13 cellular contexts compared by ENCODE assay signal in the genomic region with DNA sequence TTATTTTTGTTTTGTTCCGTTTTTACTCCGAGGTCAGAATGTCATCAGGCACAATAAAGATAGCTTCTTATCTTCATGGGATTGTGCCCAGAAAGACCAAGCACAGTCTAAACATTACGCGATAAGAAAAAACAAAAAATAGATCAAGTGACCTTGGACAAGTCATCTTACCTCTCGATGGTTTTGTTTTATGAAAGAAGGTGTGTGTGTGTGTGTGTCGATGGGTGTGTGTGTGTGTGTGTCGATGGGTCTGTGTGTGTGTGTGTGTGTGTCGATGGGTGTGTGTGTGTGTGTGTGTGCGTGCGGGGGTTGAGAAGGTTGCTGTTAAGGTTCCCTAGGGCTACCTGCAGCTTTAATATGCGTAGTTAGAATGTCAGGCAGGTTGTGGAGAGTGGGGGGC. TPM values are rescaled to one million over a fixed set of nuclear protein-coding genes. Genes with fewer than 3 reads are reported as not detected.
DNase-seq lines count a peak whose midpoint lies in the region; ATAC-seq and TF ChIP-seq lines count a peak whose summit lies in the region.
"Had no signal": no experiment of that assay in that cellular context is flagged by ENCODE, and none has a peak within 500 bp of the region (broad histone marks: within the 10 kb centered on the region; RNA-seq: fewer than 3 reads in every experiment).

No MANE protein-coding gene starts in this region.

- peak overlapping the region; percentile 92 for H3K4me2 ChIP-seq in mammary epithelial cell (ENCODE audit: insufficient read depth, low read depth, low read length)

- WGBS in mammary epithelial cell (ENCODE audit: low coverage, missing lambda C conversion rate): 57% methylated on average over 6 of the region's 11 CpGs

- H3K36me3 ChIP-seq in mammary epithelial cell (ENCODE audit: insufficient read depth, low read length) (no peaks in the 10 kb centered on the region), iPS-18a (ENCODE audit: control insufficient read depth, low read depth, low read length) (no peaks in the 10 kb centered on the region)
- H3K36me3 ChIP-seq: uterus had no signal

- peak overlapping the region; percentile 74 for H2AFZ ChIP-seq in mammary epithelial cell (ENCODE audit: low read depth, low read length)

- DNase-seq in mammary epithelial cell: no peak
- no peak for DNase-seq in MCF 10A (ENCODE audit: unreplicated experiment)
- DNase-seq in activated CD8-positive, alpha-beta T cell treated with anti-CD3 and anti-CD28 coated beads, Interleukin-2, amount 10 ng/mL, durations not matched to agents 7 days and 5 days: no peak
- DNase-seq in type B pancreatic cell (ENCODE audit: extremely low spot score, unreplicated experiment): no peak
- DNase-seq in NCI-H1436 (lab: John Stamatoyannopoulos, UW): no peak
- no peak for DNase-seq in HK-2 (ENCODE audit: unreplicated experiment)
- DNase-seq: activated CD8-positive, alpha-beta memory T cell treated with anti-CD3 and anti-CD28 coated beads, Interleukin-2, amount 50 U/mL, for 48 hours; DMS79; mucosa of descending colon; stimulated activated CD4-positive, alpha-beta T cell treated with anti-CD3 and anti-CD28 coated beads, Interleukin-2, amount 100 ng/mL, for 24 hours; uterus had no signal

- no peaks in the 10 kb centered on the region for H3K9me3 Mint-ChIP-seq in MCF 10A (ENCODE audit: unreplicated experiment)
- H3K9me3 Mint-ChIP-seq in activated CD8-positive, alpha-beta T cell treated with anti-CD3 and anti-CD28 coated beads, Interleukin-2, amount 10 ng/mL, durations not matched to agents 7 days and 5 days (ENCODE audit: insufficient read depth): no peaks in the 10 kb centered on the region
- H3K9me3 Mint-ChIP-seq in type B pancreatic cell: no peaks in the 10 kb centered on the region

- no TSS peak for BruUV-seq in mammary epithelial cell (replicated peaks; lab: Mats Ljungman, UMichigan)
- BruUV-seq in MCF 10A (replicated peaks; lab: Mats Ljungman, UMichigan): no TSS peak

- dilution Hi-C loops in mammary epithelial cell (cut with HindIII; ENCODE audit: low sequenced_read_pairs): no loop called here

- no peak overlapping the region for H3K4me3 Mint-ChIP-seq in MCF 10A (ENCODE audit: unreplicated experiment)
- H3K4me3 Mint-ChIP-seq in activated CD8-positive, alpha-beta T cell treated with anti-CD3 and anti-CD28 coated beads, Interleukin-2, amount 10 ng/mL, durations not matched to agents 7 days and 5 days: peak overlapping the region; percentile 50
- H3K4me3 Mint-ChIP-seq in type B pancreatic cell: peak overlapping the region; percentile 92

- H3K79me2 ChIP-seq in mammary epithelial cell (ENCODE audit: insufficient read depth, low read length): no peaks in the 10 kb centered on the region

- H3K27me3 Mint-ChIP-seq in MCF 10A (ENCODE audit: insufficient read depth, unreplicated experiment) (peaks cover 47% of the 10 kb centered on the region), type B pancreatic cell (peaks cover 81% of the 10 kb centered on the region)
- peaks cover 67% of the 10 kb centered on the region for H3K27me3 Mint-ChIP-seq in activated CD8-positive, alpha-beta T cell treated with anti-CD3 and anti-CD28 coated beads, Interleukin-2, amount 10 ng/mL, durations not matched to agents 7 days and 5 days (ENCODE audit: low read depth)

- intact Hi-C loops in mammary epithelial cell (cut with micrococcal nuclease) (loop anchor here (5.0 kb wide), 1 partner anchor 364 kb away; no protein-coding TSS in a partner anchor), MCF 10A (cut with micrococcal nuclease) (no loop called here)

- no peaks in the 10 kb centered on the region for H3K36me3 Mint-ChIP-seq in MCF 10A (ENCODE audit: insufficient read depth, unreplicated experiment)
- no peaks in the 10 kb centered on the region for H3K36me3 Mint-ChIP-seq in activated CD8-positive, alpha-beta T cell treated with anti-CD3 and anti-CD28 coated beads, Interleukin-2, amount 10 ng/mL, durations not matched to agents 7 days and 5 days (ENCODE audit: low read depth)
- no peaks in the 10 kb centered on the region for H3K36me3 Mint-ChIP-seq in type B pancreatic cell

- H3K4me1 Mint-ChIP-seq in MCF 10A (ENCODE audit: insufficient read depth, unreplicated experiment) (no peaks in the 10 kb centered on the region), type B pancreatic cell (ENCODE audit: unreplicated experiment) (peaks cover 8% of the 10 kb centered on the region)
- H3K4me1 Mint-ChIP-seq in activated CD8-positive, alpha-beta T cell treated with anti-CD3 and anti-CD28 coated beads, Interleukin-2, amount 10 ng/mL, durations not matched to agents 7 days and 5 days (ENCODE audit: low read depth): peaks cover 9% of the 10 kb centered on the region

- H3K27me3 ChIP-seq in mammary epithelial cell (ENCODE audit: insufficient read depth, low read length) (peaks cover 36% of the 10 kb centered on the region), iPS-18a (ENCODE audit: control insufficient read depth, insufficient read depth, low read length) (peaks cover 48% of the 10 kb centered on the region)

- H3K27ac Mint-ChIP-seq in MCF 10A (ENCODE audit: low read depth, unreplicated experiment) (no peak overlapping the region), type B pancreatic cell (peak overlapping the region; percentile 82)
- no peak overlapping the region for H3K27ac Mint-ChIP-seq in activated CD8-positive, alpha-beta T cell treated with anti-CD3 and anti-CD28 coated beads, Interleukin-2, amount 10 ng/mL, durations not matched to agents 7 days and 5 days

- H3K4me1 ChIP-seq in mammary epithelial cell (ENCODE audit: insufficient read depth, low read length) (peaks cover 6% of the 10 kb centered on the region), iPS-18a (ENCODE audit: control insufficient read depth, low read depth, low read length) (no peaks in the 10 kb centered on the region)

- H3K9me3 ChIP-seq in mammary epithelial cell (replicated peaks; ENCODE audit: insufficient read depth, low read length): no peaks in the 10 kb centered on the region
- no peaks in the 10 kb centered on the region for H3K9me3 ChIP-seq in iPS-18a (ENCODE audit: control insufficient read depth, low read depth, low read length)
- H3K9me3 ChIP-seq: mucosa of descending colon, uterus had no signal

- ATAC-seq in activated CD8-positive, alpha-beta T cell treated with anti-CD3 and anti-CD28 coated beads, Interleukin-2, amount 10 ng/mL, durations not matched to agents 7 days and 5 days: no peak
- ATAC-seq in GM21367 (IDR thresholded peaks at IDR 0.05; ENCODE audit: unreplicated experiment): no peak
- ATAC-seq: mucosa of descending colon had no signal

- TF ChIP-seq CTCF in mammary epithelial cell (conservative IDR thresholded peaks at IDR 0.05 in 1 of 2, IDR thresholded peaks at IDR 0.05 in 1 of 2; ENCODE audit: extremely low read depth in 1 of 2, insufficient read depth in 1 of 2, low read depth in 1 of 2, low read length in 2 of 2) (no peak), MCF 10A (IDR thresholded peaks at IDR 0.05; ENCODE audit: unreplicated experiment) (no peak), type B pancreatic cell (conservative IDR thresholded peaks at IDR 0.05) (no peak)

- CTCF ChIA-PET in mammary epithelial cell (lab: Charles Lee; ENCODE audit: low non-redundant PET) (no interaction called here), MCF 10A (lab: Yijun Ruan, JAX) (interaction anchor here (0.5 to 0.6 kb wide), 3 partner anchors 9 to 1561 kb away, joined by 3 to 8 read pairs (median 5); no protein-coding TSS in a partner anchor)
- CTCF ChIA-PET in activated CD8-positive, alpha-beta T cell treated with anti-CD3 and anti-CD28 coated beads, Interleukin-2, amount 10 ng/mL, durations not matched to agents 7 days and 5 days (lab: Charles Lee): no interaction called here

- in situ Hi-C loops in mammary epithelial cell (cut with MboI; ENCODE audit: low sequenced_read_pairs in 2 of 2): loop anchor here in 1 of 2 donors (10.0 kb wide), 1 partner anchor 136 kb away; no protein-coding TSS in a partner anchor

- POLR2A ChIA-PET in MCF 10A (lab: Yijun Ruan, JAX): no interaction called here
- POLR2A ChIA-PET in activated CD8-positive, alpha-beta T cell treated with anti-CD3 and anti-CD28 coated beads, Interleukin-2, amount 10 ng/mL, durations not matched to agents 7 days and 5 days (lab: Charles Lee): no interaction called here

- H3K27ac ChIP-seq in mammary epithelial cell (ENCODE audit: insufficient read depth, low read depth, low read length) (no peak overlapping the region), iPS-18a (ENCODE audit: low read length) (no peak overlapping the region)
- H3K27ac ChIP-seq: uterus had no signal

- H3K4me3 ChIP-seq in mammary epithelial cell (replicated peaks in 1 of 3; ENCODE audit: insufficient read depth in 1 of 3, low read depth in 2 of 3, low read length in 3 of 3) (peak overlapping the region in 1 of 3 experiments; percentile 50), iPS-18a (ENCODE audit: low read length) (peak overlapping the region; percentile 59)
- H3K4me3 ChIP-seq: mucosa of descending colon, uterus had no signal

- H3K9ac ChIP-seq in mammary epithelial cell (ENCODE audit: insufficient read depth, low read length) (no peak overlapping the region), iPS-18a (ENCODE audit: low read length) (no peak overlapping the region)

- no peaks in the 10 kb centered on the region for H4K20me1 ChIP-seq in mammary epithelial cell (ENCODE audit: insufficient read depth, low read length)

RNA-seq across cellular contexts. Expression of a gene that starts 0.6 kb away (rescaled TPM):
- total RNA-seq in mammary epithelial cell: 1 to 10 TPM in 1 of 2 donors, under 1 TPM in 1; 0.67 to 2.4 TPM
- 0.34 TPM for polyA plus RNA-seq in mammary epithelial cell
- 2.8 TPM for polyA minus RNA-seq in mammary epithelial cell
- total RNA-seq in MCF 10A (2022): 0.26 and 0.34 TPM in 2 replicates
- 1 to 10 TPM; 1.1 to 1.2 TPM for total RNA-seq in activated CD8-positive, alpha-beta T cell treated with anti-CD3 and anti-CD28 coated beads, Interleukin-2, amount 10 ng/mL, durations not matched to agents 7 days and 5 days
- 13.8 and 55.2 TPM in 2 replicates for total RNA-seq in type B pancreatic cell (ENCODE audit: low replicate concordance)
